16 cellular contexts compared by ENCODE assay signal in the genomic region with DNA sequence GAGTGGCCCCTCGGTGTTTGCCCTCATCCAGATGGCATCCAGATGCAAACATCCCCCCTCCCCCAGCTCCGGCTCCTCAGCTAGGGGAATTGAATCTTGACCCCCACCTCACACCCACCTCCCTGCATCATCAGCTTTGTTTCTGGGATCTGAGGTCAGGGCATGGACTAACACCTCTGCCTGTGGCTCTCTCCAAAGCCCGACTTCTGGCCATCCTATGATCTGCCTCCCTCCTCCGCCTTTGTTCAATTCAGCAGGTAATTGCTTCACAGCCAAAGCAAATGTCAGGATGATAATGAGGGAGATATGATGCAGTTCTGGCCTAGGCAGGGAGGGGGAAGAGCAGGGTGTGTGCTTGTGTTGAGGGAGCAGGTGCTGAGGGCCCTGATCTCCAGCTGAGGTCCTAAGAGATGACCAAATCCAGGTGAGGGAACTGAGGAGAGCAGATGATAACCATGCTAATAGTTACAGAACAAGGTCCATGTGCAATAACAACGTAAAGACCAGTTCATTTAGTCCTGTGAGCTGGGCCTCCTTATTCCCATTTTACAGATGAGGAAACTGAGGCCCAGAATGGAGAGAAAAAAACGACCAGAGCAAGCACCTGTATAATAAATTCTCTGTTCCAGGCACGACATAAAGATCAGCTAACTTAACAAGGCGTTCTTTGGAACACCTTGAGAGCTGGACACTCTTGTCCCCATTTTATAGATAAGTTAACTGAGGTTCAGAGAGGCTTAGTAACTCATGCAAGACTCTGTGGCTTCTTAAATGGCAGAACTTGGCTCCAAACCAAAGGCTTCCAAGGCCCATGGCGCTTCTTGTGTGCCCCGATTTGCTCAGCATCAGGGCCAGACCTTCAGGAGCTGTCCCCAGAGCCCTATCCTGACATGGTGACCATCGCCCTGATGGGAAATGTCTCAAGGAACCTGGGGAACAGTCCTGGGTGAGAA.
A peak's percentile ranks its signal among the peaks of the same experiment; 100 is the strongest.
DNase-seq lines count a peak whose midpoint lies in the region; ATAC-seq and TF ChIP-seq lines count a peak whose summit lies in the region.
"Had no signal": no experiment of that assay in that cellular context is flagged by ENCODE, and none has a peak within 500 bp of the region (broad histone marks: within the 10 kb centered on the region; RNA-seq: fewer than 3 reads in every experiment).

No MANE protein-coding gene starts in this region.

- H3K9me3 ChIP-seq in SK-N-MC (ENCODE audit: low read depth, low read length) (no peaks in the 10 kb centered on the region), lower lobe of right lung (no peaks in the 10 kb centered on the region)
- H3K9me3 ChIP-seq: adrenal gland, psoas muscle had no signal

- H3K4me3 ChIP-seq in SK-N-MC, result peak overlapping the region; percentile 8; the same call in 1 of the 2 replicates
- no peak overlapping the region for H3K4me3 ChIP-seq in lower lobe of right lung
- H3K4me3 ChIP-seq: adrenal gland, coronary artery, psoas muscle had no signal

- peaks cover 6% of the 10 kb centered on the region for H3K4me1 ChIP-seq in lower lobe of right lung

- ATAC-seq in lower lobe of right lung (no peak), GM21619 (IDR thresholded peaks at IDR 0.05; ENCODE audit: unreplicated experiment) (no peak)
- ATAC-seq: activated CD4-positive, alpha-beta T cell treated with anti-CD3 and anti-CD28 coated beads for 36 hours; psoas muscle had no signal

- no peaks in the 10 kb centered on the region for H3K27me3 ChIP-seq in lower lobe of right lung (ENCODE audit: low read depth)
- H3K27me3 ChIP-seq: adrenal gland had no signal

- TF ChIP-seq CTCF in lower lobe of right lung (IDR thresholded peaks at IDR 0.05), result no peak

- H3K36me3 ChIP-seq in SK-N-MC (ENCODE audit: insufficient read depth, low read length), result no peaks in the 10 kb centered on the region
- no peaks in the 10 kb centered on the region for H3K36me3 ChIP-seq in lower lobe of right lung
- H3K36me3 ChIP-seq: adrenal gland had no signal

- peak overlapping the region; percentile 77; the same call in 1 of the 2 replicates for H3K27ac ChIP-seq in SK-N-MC
- no peak overlapping the region for H3K27ac ChIP-seq in lower lobe of right lung
- H3K27ac ChIP-seq: adrenal gland, coronary artery, psoas muscle had no signal

- H3K9ac ChIP-seq in SK-N-MC (ENCODE audit: insufficient read length), result peak overlapping the region; percentile 50

- intact Hi-C loops in lower lobe of right lung (cut with DNase I), result no loop called here

- DNase-seq in COLO668 (lab: John Stamatoyannopoulos, UW; ENCODE audit: unreplicated experiment), result peak; percentile 62
- peak; percentile 41 for DNase-seq in NCI-H1417 treated with DMSO at 0.1 percent for 48 hours (lab: John Stamatoyannopoulos, UW)
- DNase-seq in SK-N-MC (ENCODE audit: low read depth, low spot score), result no peak
- peak; percentile 28 for DNase-seq in lower lobe of right lung
- no peak for DNase-seq in DMS 273 treated with DMSO at 0.1 percent for 48 hours (lab: John Stamatoyannopoulos, UW)
- DNase-seq in activated naive CD4-positive, alpha-beta T cell treated with Interleukin-2 at 50 U/mL for 16 hours, result no peak
- no peak for DNase-seq in midbrain (lab: John Stamatoyannopoulos, UW)
- DNase-seq: activated CD4-positive, alpha-beta T cell treated with anti-CD3 and anti-CD28 coated beads for 36 hours; activated T-cell treated with anti-CD3 and anti-CD28 coated beads, Interleukin-2, amount 50 U/mL, for 1 hour; adrenal gland; HCEC 1CT; MV-4-11; stimulated activated CD4-positive, alpha-beta T cell treated with anti-CD3 and anti-CD28 coated beads, Interleukin-2, amount 100 ng/mL, for 48 hours had no signal

Comparison
In these comparisons a context has a peak if more than half of its experiments do, and no peak if none do; other contexts are left out.
1. DNase-seq: peak in COLO668 (single experiment), NCI-H1417 treated with DMSO at 0.1 percent for 48 hours (single experiment) and lower lobe of right lung (single experiment); none in SK-N-MC (single experiment), DMS 273 treated with DMSO at 0.1 percent for 48 hours (single experiment), activated naive CD4-positive, alpha-beta T cell treated with Interleukin-2 at 50 U/mL for 16 hours (single experiment) and midbrain (single experiment).